ENCODE assay signal across 1 cellular context in genomic region chr12:121719926-121720414, GRCh38.
TF ChIP-seq lines count a peak whose summit lies in the region.

No MANE protein-coding gene starts in this region.

TF ChIP-seq in HEK293, 187 proteins besides CTCF, POLR2A, EP300 and RAD21 (continued from another document and continues in another):
- TF ChIP-seq HIC1 (tag by site-specific recombination; IDR thresholded peaks at IDR 0.05) (peak; percentile 98), ZNF624 (tag by site-specific recombination; IDR thresholded peaks at IDR 0.05) (no peak), EGR2 (tag by site-specific recombination; IDR thresholded peaks at IDR 0.05; ENCODE audit: low read depth) (peak; percentile 67), ZNF157 (tag by site-specific recombination; IDR thresholded peaks at IDR 0.05) (no peak), FEZF1 (tag by site-specific recombination; IDR thresholded peaks at IDR 0.05) (peak; percentile 28), ZNF2 (tag by site-specific recombination; IDR thresholded peaks at IDR 0.05) (peak; percentile 68; the same call in 1 of the 2 replicates), ZNF121 (tag by site-specific recombination; IDR thresholded peaks at IDR 0.05) (no peak), ATF2 (tag by site-specific recombination; IDR thresholded peaks at IDR 0.05; ENCODE audit: low read depth) (peak; percentile 97), ZBTB48 (tag by site-specific recombination; IDR thresholded peaks at IDR 0.05) (peak; percentile 11; the same call in 1 of the 2 replicates), ZNF600 (tag by site-specific recombination; IDR thresholded peaks at IDR 0.05) (peak; percentile 99), WT1 (tag by site-specific recombination; IDR thresholded peaks at IDR 0.05) (peak; percentile 55; the same call in 1 of the 2 replicates), ZNF274 (IDR thresholded peaks at IDR 0.05; ENCODE audit: low read length) (no peak), ZNF274 (tag by site-specific recombination; IDR thresholded peaks at IDR 0.05; ENCODE audit: borderline replicate concordance) (no peak), ZNF404 (tag by site-specific recombination; IDR thresholded peaks at IDR 0.05) (no peak), ZNF707 (tag by site-specific recombination; IDR thresholded peaks at IDR 0.05) (no peak), ZNF626 (tag by site-specific recombination; IDR thresholded peaks at IDR 0.05) (no peak), KLF1 (tag by site-specific recombination; IDR thresholded peaks at IDR 0.05) (no peak), ZNF133 (tag by site-specific recombination; IDR thresholded peaks at IDR 0.05) (no peak), ZNF350 (tag by site-specific recombination; IDR thresholded peaks at IDR 0.05) (no peak), GLIS2 (tag by site-specific recombination; IDR thresholded peaks at IDR 0.05) (peak; percentile 86), KLF8 (tag by site-specific recombination; IDR thresholded peaks at IDR 0.05) (peak; percentile 58; the same call in 1 of the 2 replicates), ZNF843 (tag by site-specific recombination; IDR thresholded peaks at IDR 0.05) (peak; percentile 65; the same call in 1 of the 2 replicates), ZNF776 (tag by site-specific recombination; IDR thresholded peaks at IDR 0.05; ENCODE audit: borderline replicate concordance) (no peak), ZNF146 (tag by site-specific recombination; IDR thresholded peaks at IDR 0.05) (no peak), ZNF548 (tag by site-specific recombination; IDR thresholded peaks at IDR 0.05) (no peak), ZNF791 (tag by site-specific recombination; IDR thresholded peaks at IDR 0.05) (no peak), KLF9 (tag by site-specific recombination; IDR thresholded peaks at IDR 0.05; ENCODE audit: low read depth) (no peak), ZNF670 (tag by site-specific recombination; IDR thresholded peaks at IDR 0.05; ENCODE audit: low read depth) (no peak), ZBTB8A (tag by site-specific recombination; IDR thresholded peaks at IDR 0.05) (no peak), ZNF596 (tag by site-specific recombination; IDR thresholded peaks at IDR 0.05) (no peak), ZEB2 (tag by site-specific recombination; IDR thresholded peaks at IDR 0.05) (peak; percentile 96), SCRT2 (tag by site-specific recombination; IDR thresholded peaks at IDR 0.05) (peak; percentile 39; the same call in 1 of the 2 replicates), ZNF792 (tag by site-specific recombination; IDR thresholded peaks at IDR 0.05) (peak; percentile 91), ZNF248 (tag by site-specific recombination; IDR thresholded peaks at IDR 0.05) (no peak), ZNF521 (tag by site-specific recombination; IDR thresholded peaks at IDR 0.05) (no peak), ZBTB1 (tag by site-specific recombination; IDR thresholded peaks at IDR 0.05) (0 out of 2 replicates have a peak, but pooled peaks have one; percentile 75), ZNF416 (tag by site-specific recombination; IDR thresholded peaks at IDR 0.05) (no peak), ZNF214 (tag by site-specific recombination; IDR thresholded peaks at IDR 0.05; ENCODE audit: borderline replicate concordance) (no peak), ZNF585B (tag by site-specific recombination; IDR thresholded peaks at IDR 0.05) (no peak), ZNF24 (tag by site-specific recombination; IDR thresholded peaks at IDR 0.05) (peak; percentile 87), HOXC10 (CRISPR knock-in tag; IDR thresholded peaks at IDR 0.05) (no peak), ZNF223 (tag by site-specific recombination; IDR thresholded peaks at IDR 0.05) (no peak), MZF1 (tag by site-specific recombination; IDR thresholded peaks at IDR 0.05; ENCODE audit: borderline replicate concordance) (no peak), KLF16 (tag by site-specific recombination; IDR thresholded peaks at IDR 0.05) (no peak), MEIS1 (CRISPR knock-in tag; IDR thresholded peaks at IDR 0.05; ENCODE audit: borderline replicate concordance) (no peak), ZNF473 (tag by site-specific recombination; IDR thresholded peaks at IDR 0.05) (no peak), ZSCAN30 (tag by site-specific recombination; IDR thresholded peaks at IDR 0.05) (no peak), ZNF112 (tag by site-specific recombination; IDR thresholded peaks at IDR 0.05) (no peak), OVOL3 (tag by site-specific recombination; IDR thresholded peaks at IDR 0.05) (no peak), ZNF830 (tag by site-specific recombination; IDR thresholded peaks at IDR 0.05; ENCODE audit: low read depth) (no peak), INSM2 (tag by site-specific recombination; IDR thresholded peaks at IDR 0.05) (peak; percentile 90), ZNF664 (tag by site-specific recombination; IDR thresholded peaks at IDR 0.05) (no peak), TCF7L2 (IDR thresholded peaks at IDR 0.05; ENCODE audit: borderline replicate concordance, low read depth, low read length) (no peak), ZNF341 (tag by site-specific recombination; IDR thresholded peaks at IDR 0.05; ENCODE audit: low read depth) (no peak), ZNF19 (tag by site-specific recombination; IDR thresholded peaks at IDR 0.05; ENCODE audit: low read depth) (no peak), ZNF433 (tag by site-specific recombination; IDR thresholded peaks at IDR 0.05; ENCODE audit: low read depth) (no peak)
- TF ChIP-seq, protein P1, sequence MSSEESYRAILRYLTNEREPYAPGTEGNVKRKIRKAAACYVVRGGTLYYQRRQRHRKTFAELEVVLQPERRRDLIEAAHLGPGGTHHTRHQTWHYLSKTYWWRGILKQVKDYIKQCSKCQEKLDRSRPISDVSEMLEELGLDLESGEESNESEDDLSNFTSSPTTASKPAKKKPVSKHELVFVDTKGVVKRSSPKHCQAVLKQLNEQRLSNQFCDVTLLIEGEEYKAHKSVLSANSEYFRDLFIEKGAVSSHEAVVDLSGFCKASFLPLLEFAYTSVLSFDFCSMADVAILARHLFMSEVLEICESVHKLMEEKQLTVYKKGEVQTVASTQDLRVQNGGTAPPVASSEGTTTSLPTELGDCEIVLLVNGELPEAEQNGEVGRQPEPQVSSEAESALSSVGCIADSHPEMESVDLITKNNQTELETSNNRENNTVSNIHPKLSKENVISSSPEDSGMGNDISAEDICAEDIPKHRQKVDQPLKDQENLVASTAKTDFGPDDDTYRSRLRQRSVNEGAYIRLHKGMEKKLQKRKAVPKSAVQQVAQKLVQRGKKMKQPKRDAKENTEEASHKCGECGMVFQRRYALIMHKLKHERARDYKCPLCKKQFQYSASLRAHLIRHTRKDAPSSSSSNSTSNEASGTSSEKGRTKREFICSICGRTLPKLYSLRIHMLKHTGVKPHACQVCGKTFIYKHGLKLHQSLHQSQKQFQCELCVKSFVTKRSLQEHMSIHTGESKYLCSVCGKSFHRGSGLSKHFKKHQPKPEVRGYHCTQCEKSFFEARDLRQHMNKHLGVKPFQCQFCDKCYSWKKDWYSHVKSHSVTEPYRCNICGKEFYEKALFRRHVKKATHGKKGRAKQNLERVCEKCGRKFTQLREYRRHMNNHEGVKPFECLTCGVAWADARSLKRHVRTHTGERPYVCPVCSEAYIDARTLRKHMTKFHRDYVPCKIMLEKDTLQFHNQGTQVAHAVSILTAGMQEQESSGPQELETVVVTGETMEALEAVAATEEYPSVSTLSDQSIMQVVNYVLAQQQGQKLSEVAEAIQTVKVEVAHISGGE (tag by site-specific recombination; conservative IDR thresholded peaks at IDR 0.05; ENCODE audit: low read depth): no peak
- TF ChIP-seq, protein P2, sequence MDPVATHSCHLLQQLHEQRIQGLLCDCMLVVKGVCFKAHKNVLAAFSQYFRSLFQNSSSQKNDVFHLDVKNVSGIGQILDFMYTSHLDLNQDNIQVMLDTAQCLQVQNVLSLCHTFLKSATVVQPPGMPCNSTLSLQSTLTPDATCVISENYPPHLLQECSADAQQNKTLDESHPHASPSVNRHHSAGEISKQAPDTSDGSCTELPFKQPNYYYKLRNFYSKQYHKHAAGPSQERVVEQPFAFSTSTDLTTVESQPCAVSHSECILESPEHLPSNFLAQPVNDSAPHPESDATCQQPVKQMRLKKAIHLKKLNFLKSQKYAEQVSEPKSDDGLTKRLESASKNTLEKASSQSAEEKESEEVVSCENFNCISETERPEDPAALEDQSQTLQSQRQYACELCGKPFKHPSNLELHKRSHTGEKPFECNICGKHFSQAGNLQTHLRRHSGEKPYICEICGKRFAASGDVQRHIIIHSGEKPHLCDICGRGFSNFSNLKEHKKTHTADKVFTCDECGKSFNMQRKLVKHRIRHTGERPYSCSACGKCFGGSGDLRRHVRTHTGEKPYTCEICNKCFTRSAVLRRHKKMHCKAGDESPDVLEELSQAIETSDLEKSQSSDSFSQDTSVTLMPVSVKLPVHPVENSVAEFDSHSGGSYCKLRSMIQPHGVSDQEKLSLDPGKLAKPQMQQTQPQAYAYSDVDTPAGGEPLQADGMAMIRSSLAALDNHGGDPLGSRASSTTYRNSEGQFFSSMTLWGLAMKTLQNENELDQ (tag by site-specific recombination; IDR thresholded peaks at IDR 0.05; ENCODE audit: low read depth): no peak
- TF ChIP-seq, protein P3, sequence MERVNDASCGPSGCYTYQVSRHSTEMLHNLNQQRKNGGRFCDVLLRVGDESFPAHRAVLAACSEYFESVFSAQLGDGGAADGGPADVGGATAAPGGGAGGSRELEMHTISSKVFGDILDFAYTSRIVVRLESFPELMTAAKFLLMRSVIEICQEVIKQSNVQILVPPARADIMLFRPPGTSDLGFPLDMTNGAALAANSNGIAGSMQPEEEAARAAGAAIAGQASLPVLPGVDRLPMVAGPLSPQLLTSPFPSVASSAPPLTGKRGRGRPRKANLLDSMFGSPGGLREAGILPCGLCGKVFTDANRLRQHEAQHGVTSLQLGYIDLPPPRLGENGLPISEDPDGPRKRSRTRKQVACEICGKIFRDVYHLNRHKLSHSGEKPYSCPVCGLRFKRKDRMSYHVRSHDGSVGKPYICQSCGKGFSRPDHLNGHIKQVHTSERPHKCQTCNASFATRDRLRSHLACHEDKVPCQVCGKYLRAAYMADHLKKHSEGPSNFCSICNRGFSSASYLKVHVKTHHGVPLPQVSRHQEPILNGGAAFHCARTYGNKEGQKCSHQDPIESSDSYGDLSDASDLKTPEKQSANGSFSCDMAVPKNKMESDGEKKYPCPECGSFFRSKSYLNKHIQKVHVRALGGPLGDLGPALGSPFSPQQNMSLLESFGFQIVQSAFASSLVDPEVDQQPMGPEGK (tag by site-specific recombination; IDR thresholded peaks at IDR 0.05): peak; percentile 90
- TF ChIP-seq, protein P4, sequence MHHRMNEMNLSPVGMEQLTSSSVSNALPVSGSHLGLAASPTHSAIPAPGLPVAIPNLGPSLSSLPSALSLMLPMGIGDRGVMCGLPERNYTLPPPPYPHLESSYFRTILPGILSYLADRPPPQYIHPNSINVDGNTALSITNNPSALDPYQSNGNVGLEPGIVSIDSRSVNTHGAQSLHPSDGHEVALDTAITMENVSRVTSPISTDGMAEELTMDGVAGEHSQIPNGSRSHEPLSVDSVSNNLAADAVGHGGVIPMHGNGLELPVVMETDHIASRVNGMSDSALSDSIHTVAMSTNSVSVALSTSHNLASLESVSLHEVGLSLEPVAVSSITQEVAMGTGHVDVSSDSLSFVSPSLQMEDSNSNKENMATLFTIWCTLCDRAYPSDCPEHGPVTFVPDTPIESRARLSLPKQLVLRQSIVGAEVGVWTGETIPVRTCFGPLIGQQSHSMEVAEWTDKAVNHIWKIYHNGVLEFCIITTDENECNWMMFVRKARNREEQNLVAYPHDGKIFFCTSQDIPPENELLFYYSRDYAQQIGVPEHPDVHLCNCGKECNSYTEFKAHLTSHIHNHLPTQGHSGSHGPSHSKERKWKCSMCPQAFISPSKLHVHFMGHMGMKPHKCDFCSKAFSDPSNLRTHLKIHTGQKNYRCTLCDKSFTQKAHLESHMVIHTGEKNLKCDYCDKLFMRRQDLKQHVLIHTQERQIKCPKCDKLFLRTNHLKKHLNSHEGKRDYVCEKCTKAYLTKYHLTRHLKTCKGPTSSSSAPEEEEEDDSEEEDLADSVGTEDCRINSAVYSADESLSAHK (tag by site-specific recombination; IDR thresholded peaks at IDR 0.05): no peak
